In genomic region chr1:43885311-43885801, GRCh38 we compare ENCODE assay signal across 14 cellular contexts. TPM values are rescaled to one million over a fixed set of nuclear protein-coding genes. Genes with fewer than 3 reads are reported as not detected.
DNase-seq lines count a peak whose midpoint lies in the region; ATAC-seq and TF ChIP-seq lines count a peak whose summit lies in the region.
"Had no signal": no experiment of that assay in that cellular context is flagged by ENCODE, and none has a peak within 500 bp of the region (broad histone marks: within the 10 kb centered on the region; RNA-seq: fewer than 3 reads in every experiment).

No MANE protein-coding gene starts in this region.

- peak overlapping the region; percentile 14 to 96 (median 63); a peak in 6 of 7 replicates for H3K27ac Mint-ChIP-seq in H9
- peak overlapping the region; percentile 53 for H3K27ac Mint-ChIP-seq in endodermal cell
- H3K27ac Mint-ChIP-seq: HFFc6 had no signal

- no peak overlapping the region for H3K56ac ChIP-seq in H9 (ENCODE audit: insufficient read length, low read depth, low read length)

- H3T11ph ChIP-seq in H9 (ENCODE audit: low read length) = no peak overlapping the region

- H3K14ac ChIP-seq in H9 (ENCODE audit: insufficient read depth, low read length) = no peak overlapping the region

- H3K4ac ChIP-seq in H9 (ENCODE audit: low read depth, low read length) = no peak overlapping the region

- no peak overlapping the region for H4K91ac ChIP-seq in H9 (ENCODE audit: insufficient read length, low read depth, low read length)

- WGBS in H9 (ENCODE audit: extremely low coverage, insufficient read length, low lambda C conversion rate) = no CpG with 5 or more reads among the region's 12 CpGs
- WGBS in endodermal cell (ENCODE audit: insufficient coverage in 1 of 2, insufficient read length in 1 of 2), 2 experiments = 61 to 67% methylated on average over 6 to 12 of the region's 12 CpGs

- no peak overlapping the region for H2BK20ac ChIP-seq in H9 (ENCODE audit: low read depth, low read length, poor library complexity, severe bottlenecking)

- no peaks in the 10 kb centered on the region for H3K23me2 ChIP-seq in H9 (ENCODE audit: insufficient read length, low read depth, low read length, poor library complexity, severe bottlenecking)

- no peak overlapping the region for H2AFZ ChIP-seq in H9 (ENCODE audit: low read length)

- H3K18ac ChIP-seq in H9 (ENCODE audit: insufficient read length, low read depth, low read length) = no peak overlapping the region

- H2BK5ac ChIP-seq in H9 (ENCODE audit: insufficient read length, low read length) = no peak overlapping the region

- H4K5ac ChIP-seq in H9 (ENCODE audit: insufficient read length, low read depth, low read length) = no peak overlapping the region

- no peak overlapping the region for H3K4me3 ChIP-seq in endodermal cell (ENCODE audit: low read length)
- H3K4me3 ChIP-seq in mucosa of rectum (ENCODE audit: low read length in 2 of 2) = no peak overlapping the region
- H3K4me3 ChIP-seq: upper lobe of right lung had no signal

- H3K4me3 Mint-ChIP-seq in H9 (peak overlapping the region in 1 of 2 experiments; percentile 52; a peak in 2 of 5 replicates), endodermal cell (no peak overlapping the region)
- H3K4me3 Mint-ChIP-seq: HFFc6 had no signal

- H3K9me3 ChIP-seq in H9 (ENCODE audit: control insufficient read depth, low read depth, low read length) (no peaks in the 10 kb centered on the region), endodermal cell (ENCODE audit: control insufficient read depth, low read length) (no peaks in the 10 kb centered on the region), mucosa of rectum (ENCODE audit: control insufficient read depth in 2 of 2, low read length in 2 of 2) (no peaks in the 10 kb centered on the region)
- H3K9me3 ChIP-seq: upper lobe of right lung had no signal

- in situ Hi-C loops in GM13977 (cut with MboI; ENCODE audit: low pct_unique_long_range_greater_than_20kb, low sequenced_read_pairs, unreplicated experiment) = no loop called here

- no peak overlapping the region for H4K8ac ChIP-seq in H9 (replicated peaks; ENCODE audit: insufficient read length, low read depth, low read length)

- H3K27me3 Mint-ChIP-seq in H9 (ENCODE audit: low read depth) (no peaks in the 10 kb centered on the region), endodermal cell (ENCODE audit: insufficient read depth) (no peaks in the 10 kb centered on the region)

- DNase-seq in H9 (peak; percentile 85), NCI-H2171 (lab: John Stamatoyannopoulos, UW) (peak; percentile 69), endodermal cell (peak; percentile 85), GM13977 (ENCODE audit: low spot score) (no peak)
- DNase-seq: activated CD4-positive, alpha-beta T cell treated with anti-CD3 and anti-CD28 coated beads, Interleukin-2, amount 50 U/mL, for 4 hours; amygdala; dermis blood vessel endothelial cell; HFFc6; RPMI8226; upper lobe of right lung had no signal

- H3K9ac ChIP-seq in H9 (ENCODE audit: extremely low read depth, insufficient read length, low read length) (no peak overlapping the region), endodermal cell (ENCODE audit: extremely low read depth, low read length, poor library complexity, severe bottlenecking) (no peak overlapping the region), mucosa of rectum (ENCODE audit: low read depth in 1 of 2, low read length in 2 of 2) (no peak overlapping the region)

- H3K23ac ChIP-seq in H9 (ENCODE audit: insufficient read length, low read depth, low read length) = no peak overlapping the region

- no peak overlapping the region for H2BK120ac ChIP-seq in H9 (ENCODE audit: low read depth, low read length, poor library complexity, severe bottlenecking)

- no peak overlapping the region for H2BK15ac ChIP-seq in H9 (ENCODE audit: low read depth, low read length)

- no peaks in the 10 kb centered on the region for H4K20me1 ChIP-seq in H9 (ENCODE audit: control insufficient read depth, insufficient read depth, insufficient read length)

- H3K4me1 ChIP-seq in H9 (ENCODE audit: insufficient read depth, low read length) (peaks cover 12% of the 10 kb centered on the region; the same call in 1 of the 2 replicates), endodermal cell (ENCODE audit: control insufficient read depth, insufficient read depth, low read length) (no peaks in the 10 kb centered on the region), mucosa of rectum (ENCODE audit: control insufficient read depth in 2 of 2, insufficient read depth in 2 of 2, low read length in 2 of 2) (peaks cover 11 to 26% of the 10 kb centered on the region in 2 donors)
- H3K4me1 ChIP-seq: upper lobe of right lung had no signal

- no peaks in the 10 kb centered on the region for H3K79me1 ChIP-seq in H9 (ENCODE audit: insufficient read depth, low read depth, low read length, poor library complexity, severe bottlenecking)

- H3K36me3 ChIP-seq in endodermal cell (ENCODE audit: control insufficient read depth, insufficient read depth, low read length) = no peaks in the 10 kb centered on the region
- H3K36me3 ChIP-seq in mucosa of rectum (ENCODE audit: control insufficient read depth in 2 of 2, insufficient read depth in 2 of 2, low read length in 2 of 2) = no peaks in the 10 kb centered on the region
- H3K36me3 ChIP-seq: upper lobe of right lung had no signal

- TF ChIP-seq CTCF in H9 (conservative IDR thresholded peaks at IDR 0.05) (no peak), endodermal cell (conservative IDR thresholded peaks at IDR 0.05) (no peak), GM13977 (IDR thresholded peaks at IDR 0.05; ENCODE audit: extremely low read depth, insufficient read depth, missing control alignments) (no peak)

- no peak overlapping the region for H2AK5ac ChIP-seq in H9 (ENCODE audit: insufficient read length, low read length)

- ATAC-seq in HG03469 (IDR thresholded peaks at IDR 0.05; ENCODE audit: unreplicated experiment) (no peak), GM19395 (IDR thresholded peaks at IDR 0.05; ENCODE audit: unreplicated experiment) (no peak), HG03196 (IDR thresholded peaks at IDR 0.05; ENCODE audit: unreplicated experiment) (no peak)
- ATAC-seq: upper lobe of right lung had no signal

- H3K9me3 Mint-ChIP-seq in H9 = no peaks in the 10 kb centered on the region; a peak in 1 of 5 replicates
- H3K9me3 Mint-ChIP-seq in endodermal cell = no peaks in the 10 kb centered on the region
- H3K9me3 Mint-ChIP-seq: HFFc6 had no signal

- H3K27me3 ChIP-seq in H9 (ENCODE audit: insufficient read depth, low read length) (no peaks in the 10 kb centered on the region), endodermal cell (ENCODE audit: control insufficient read depth, insufficient read depth, low read length, poor library complexity, severe bottlenecking) (no peaks in the 10 kb centered on the region), mucosa of rectum (ENCODE audit: control insufficient read depth in 2 of 2, insufficient read depth in 2 of 2, low read length in 2 of 2) (no peaks in the 10 kb centered on the region)
- H3K27me3 ChIP-seq: upper lobe of right lung had no signal

- H3K4me1 Mint-ChIP-seq in H9 (peaks cover 29 to 33% of the 10 kb centered on the region in 2 experiments), endodermal cell (peaks cover 24% of the 10 kb centered on the region)

- no peak overlapping the region for H2BK12ac ChIP-seq in H9 (ENCODE audit: insufficient read length, low read depth, low read length)

- H3K36me3 Mint-ChIP-seq in H9 (ENCODE audit: insufficient read depth in 1 of 3, low read depth in 3 of 3) = no peaks in the 10 kb centered on the region
- H3K36me3 Mint-ChIP-seq in endodermal cell (ENCODE audit: low read depth) = no peaks in the 10 kb centered on the region

- H3K4me2 ChIP-seq in H9 (ENCODE audit: insufficient read depth, insufficient read length, low read length) = no peak overlapping the region

- H3K79me2 ChIP-seq in H9 (ENCODE audit: insufficient read depth, low read length) = no peaks in the 10 kb centered on the region

- no peak overlapping the region for H3K27ac ChIP-seq in H9 (ENCODE audit: insufficient read length, low read depth, low read length)
- H3K27ac ChIP-seq in endodermal cell (ENCODE audit: low read depth, low read length) = peak overlapping the region; percentile 24
- peak overlapping the region; percentile 27 to 67 for H3K27ac ChIP-seq in mucosa of rectum (ENCODE audit: low read depth in 2 of 2, low read length in 2 of 2)
- H3K27ac ChIP-seq: upper lobe of right lung had no signal

RNA-seq across cellular contexts. Expression of gene ARTN, which starts 48.2 kb away (rescaled TPM):
- total RNA-seq in H9 (2021) (10.6 and 11.6 TPM in 2 replicates), endodermal cell (1 to 10 TPM; 3.3 to 4.4 TPM)
- polyA plus RNA-seq in endodermal cell (2013, experiment 1 of 2) = 0.85 TPM
- 0.70 TPM for polyA plus RNA-seq in endodermal cell (2013, experiment 2 of 2)
- total RNA-seq: dermis blood vessel endothelial cell had no signal
